ENCODE assay signal across 25 cellular contexts in genomic region chr7:31816810-31817209, GRCh38.
A peak's percentile ranks its signal among the peaks of the same experiment; 100 is the strongest.
DNase-seq lines count a peak whose midpoint lies in the region; ATAC-seq, FAIRE-seq and TF ChIP-seq lines count a peak whose summit lies in the region.
"Had no signal": no experiment of that assay in that cellular context is flagged by ENCODE, and none has a peak within 500 bp of the region (broad histone marks: within the 10 kb centered on the region; RNA-seq: fewer than 3 reads in every experiment).

No MANE protein-coding gene starts in this region.

- DNase-seq in HCEC 1CT (peak; percentile 42), astrocyte (ENCODE audit: low read depth) (no peak), iris pigment epithelial cell (ENCODE audit: low read depth) (peak; percentile 10), cortex of kidney (lab: John Stamatoyannopoulos, UW) (no peak), Right ventricle myocardium inferior (ENCODE audit: missing footprints) (no peak)
- DNase-seq: ACHN; AML-193; BE2C; CD4-positive, alpha-beta T cell; COR-L47; DMS153; DND-41; H9; HFFc6 had no signal

- H3K79me2 ChIP-seq in ACC112 (ENCODE audit: control insufficient read depth, insufficient read depth, low read length, unreplicated experiment) (no peaks in the 10 kb centered on the region), astrocyte (ENCODE audit: insufficient read depth, low read length) (no peaks in the 10 kb centered on the region)

- H4K20me1 ChIP-seq in astrocyte (ENCODE audit: insufficient read depth, low read length): no peaks in the 10 kb centered on the region
- H4K20me1 ChIP-seq: BLaER1 treated with 17β-estradiol and CSF1 and Interleukin-3, amounts not matched to agents 10 nM and 100 nM had no signal

- ATAC-seq in GM19035 (IDR thresholded peaks at IDR 0.05; ENCODE audit: unreplicated experiment) (no peak), HG03280 (IDR thresholded peaks at IDR 0.05; ENCODE audit: unreplicated experiment) (no peak), Right ventricle myocardium inferior (no peak)
- ATAC-seq: GM23338 had no signal

- H3K9me3 Mint-ChIP-seq in astrocyte (ENCODE audit: unreplicated experiment): no peaks in the 10 kb centered on the region
- H3K9me3 Mint-ChIP-seq: CD14-positive monocyte, GM23338, H9 had no signal

- H3K9ac ChIP-seq in astrocyte (ENCODE audit: low read length): no peak overlapping the region
- H3K9ac ChIP-seq: BLaER1 treated with 17β-estradiol and CSF1 and Interleukin-3, amounts not matched to agents 10 nM and 100 nM had no signal

- H2AFZ ChIP-seq in ACC112 (ENCODE audit: low read length, unreplicated experiment) (peak overlapping the region; percentile 71), astrocyte (ENCODE audit: low read depth, low read length) (no peak overlapping the region)
- H2AFZ ChIP-seq: GM23338 had no signal

- no peak for TF ChIP-seq CTCF in astrocyte (IDR thresholded peaks at IDR 0.05; ENCODE audit: insufficient read depth, low read depth, low read length)

- H3K4me2 ChIP-seq in astrocyte (ENCODE audit: low read length): no peak overlapping the region
- H3K4me2 ChIP-seq: BLaER1 treated with 17β-estradiol and CSF1 and Interleukin-3, amounts not matched to agents 10 nM and 100 nM; GM23338 had no signal

- peaks cover 19% of the 10 kb centered on the region for H3K4me1 ChIP-seq in ACC112 (ENCODE audit: control insufficient read depth, insufficient read depth, low read length, unreplicated experiment)
- peaks cover 11% of the 10 kb centered on the region for H3K4me1 ChIP-seq in astrocyte (ENCODE audit: insufficient read depth, low read length)
- H3K4me1 ChIP-seq: BE2C had no signal

- peaks cover 4% of the 10 kb centered on the region for H3K4me1 Mint-ChIP-seq in astrocyte (ENCODE audit: low read depth, unreplicated experiment)

- H3K27me3 Mint-ChIP-seq in astrocyte (ENCODE audit: low read depth, unreplicated experiment): no peaks in the 10 kb centered on the region
- H3K27me3 Mint-ChIP-seq: CD4-positive, alpha-beta T cell had no signal

- H3K27ac Mint-ChIP-seq in astrocyte (ENCODE audit: unreplicated experiment): no peak overlapping the region
- H3K27ac Mint-ChIP-seq: CD14-positive monocyte; CD4-positive, alpha-beta T cell; GM23338; H9; HFFc6 had no signal

- H3K36me3 Mint-ChIP-seq in astrocyte (ENCODE audit: low read depth, unreplicated experiment): no peaks in the 10 kb centered on the region
- H3K36me3 Mint-ChIP-seq: CD14-positive monocyte had no signal

- no peak overlapping the region for H3K4me3 ChIP-seq in ACC112 (ENCODE audit: low read depth, low read length)
- H3K4me3 ChIP-seq in astrocyte (ENCODE audit: insufficient read depth, low read depth, low read length): no peak overlapping the region
- H3K4me3 ChIP-seq: BLaER1 treated with 17β-estradiol and CSF1 and Interleukin-3, amounts not matched to agents 10 nM and 100 nM; GM23338 had no signal

- intact Hi-C loops in Right ventricle myocardium inferior (cut with DNase I): no loop called here

- H3K27ac ChIP-seq in ACC112 (ENCODE audit: low read depth, low read length) (no peak overlapping the region), astrocyte (ENCODE audit: low read depth, low read length) (peak overlapping the region; percentile 61)
- H3K27ac ChIP-seq: 22Rv1; BLaER1 treated with 17β-estradiol and CSF1 and Interleukin-3, amounts not matched to agents 10 nM and 100 nM had no signal

- no peak overlapping the region for H3K4me3 Mint-ChIP-seq in astrocyte (ENCODE audit: unreplicated experiment)
- H3K4me3 Mint-ChIP-seq: CD14-positive monocyte; CD4-positive, alpha-beta T cell; GM23338; H9; HFFc6 had no signal

- no peaks in the 10 kb centered on the region for H3K27me3 ChIP-seq in ACC112 (ENCODE audit: insufficient read depth, low read length)
- H3K27me3 ChIP-seq in astrocyte (ENCODE audit: insufficient read depth, low read length): no peaks in the 10 kb centered on the region
- H3K27me3 ChIP-seq: BE2C; BLaER1 treated with 17β-estradiol and CSF1 and Interleukin-3, amounts not matched to agents 10 nM and 100 nM had no signal

- H3K36me3 ChIP-seq in ACC112 (ENCODE audit: insufficient read depth, low read length) (no peaks in the 10 kb centered on the region), astrocyte (ENCODE audit: insufficient read depth, low read length) (peaks cover 4% of the 10 kb centered on the region)
- H3K36me3 ChIP-seq: BE2C; BLaER1 treated with 17β-estradiol and CSF1 and Interleukin-3, amounts not matched to agents 10 nM and 100 nM had no signal

- FAIRE-seq in astrocyte (lab: Jason Lieb, UNC): no peak
- FAIRE-seq: A204.1, G401.6, GM12892, GM19239 had no signal

- no peaks in the 10 kb centered on the region for H3K9me3 ChIP-seq in astrocyte (ENCODE audit: insufficient read depth, low read depth, low read length)
- H3K9me3 ChIP-seq: BE2C; BLaER1 treated with 17β-estradiol and CSF1 and Interleukin-3, amounts not matched to agents 10 nM and 100 nM had no signal

Comparison
In these comparisons a context has a peak if more than half of its experiments do, and no peak if none do; other contexts are left out.
1. DNase-seq: peak in HCEC 1CT (single experiment) and iris pigment epithelial cell (single experiment); none in astrocyte (single experiment), cortex of kidney (single experiment) and Right ventricle myocardium inferior (single experiment).